18 cellular contexts compared by ENCODE assay signal in the genomic region with DNA sequence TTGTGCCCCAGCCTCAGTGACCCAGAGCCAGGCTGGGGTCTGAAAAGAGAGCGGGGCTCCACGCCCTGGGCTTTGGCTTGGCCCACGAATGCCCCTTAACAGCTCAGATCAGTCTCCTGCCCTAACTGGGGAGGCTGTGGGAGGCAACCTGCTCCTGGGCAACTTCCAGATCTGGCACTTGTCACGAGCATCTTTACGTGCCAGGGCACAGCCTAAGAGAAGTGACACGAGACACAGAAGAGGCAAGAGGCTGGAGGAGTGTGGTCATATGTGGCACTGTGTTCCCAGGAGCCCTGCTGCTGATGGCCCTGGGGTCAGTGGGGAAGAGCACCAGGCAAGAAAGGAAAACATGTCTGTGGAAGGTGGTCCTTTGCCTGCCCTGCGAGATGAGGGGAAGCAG.
"Had no signal": no experiment of that assay in that cellular context is flagged by ENCODE, and none has a peak within 500 bp of the region (broad histone marks: within the 10 kb centered on the region; RNA-seq: fewer than 3 reads in every experiment).

No MANE protein-coding gene starts in this region.

- H3K4me1 Mint-ChIP-seq: activated B cell treated with CpG ODN at 0.5 μM for 24 hours; activated CD8-positive, alpha-beta memory T cell treated with anti-CD3 and anti-CD28 coated beads, Interleukin-2, amount 10 ng/mL, durations not matched to agents 7 days and 5 days had no signal

- H3K4me3 ChIP-seq: dorsolateral prefrontal cortex had no signal

- H3K9me3 Mint-ChIP-seq: activated B cell treated with CpG ODN at 0.5 μM for 24 hours; activated T-cell treated with anti-CD3 and anti-CD28 coated beads, Interleukin-2, amount 50 U/mL, for 72 hours; T-helper 1 cell treated with Interleukin-12 subunit alpha and Interleukin-12 subunit beta and Interleukin-4 antibody, amounts not matched to agents 30 μg/mL and 1 μg/mL, for 36 hours; type B pancreatic cell had no signal

- H3K27me3 Mint-ChIP-seq: type B pancreatic cell had no signal

- H3K4me3 Mint-ChIP-seq: activated B cell treated with CpG ODN at 0.5 μM for 24 hours; activated CD8-positive, alpha-beta memory T cell treated with anti-CD3 and anti-CD28 coated beads, Interleukin-2, amount 10 ng/mL, durations not matched to agents 7 days and 5 days; activated T-cell treated with anti-CD3 and anti-CD28 coated beads, Interleukin-2, amount 50 U/mL, for 72 hours; T-helper 1 cell treated with Interleukin-12 subunit alpha and Interleukin-12 subunit beta and Interleukin-4 antibody, amounts not matched to agents 30 μg/mL and 1 μg/mL, for 36 hours; type B pancreatic cell had no signal

- DNase-seq: activated B cell treated with CpG ODN at 0.5 μM for 24 hours; activated CD4-positive, alpha-beta T cell treated with anti-CD3 and anti-CD28 coated beads, Interleukin-2, amount 50 U/mL, for 1 hour; activated CD8-positive, alpha-beta memory T cell treated with anti-CD3 and anti-CD28 coated beads, Interleukin-2, amount 10 ng/mL, durations not matched to agents 7 days and 5 days; activated T-cell treated with anti-CD3 and anti-CD28 coated beads, Interleukin-2, amount 50 U/mL, for 72 hours; aorta; dorsolateral prefrontal cortex; foreskin fibroblast; hippocampal formation; kidney glomerular epithelial cell; retina; SHP77; stimulated activated CD4-positive, alpha-beta T cell treated with anti-CD3 and anti-CD28 coated beads, Interleukin-2, amount 100 ng/mL, for 24 hours; stimulated activated naive CD4-positive, alpha-beta T cell had no signal

- ATAC-seq: activated CD8-positive, alpha-beta memory T cell treated with anti-CD3 and anti-CD28 coated beads, Interleukin-2, amount 10 ng/mL, durations not matched to agents 7 days and 5 days; activated T-cell treated with anti-CD3 and anti-CD28 coated beads, Interleukin-2, amount 50 U/mL, for 72 hours; SK-N-SH treated with all-trans-retinoic acid at 6 μM for 48 hours had no signal

- H3K4me1 ChIP-seq: parathyroid adenoma had no signal

- H3K36me3 Mint-ChIP-seq: activated CD8-positive, alpha-beta memory T cell treated with anti-CD3 and anti-CD28 coated beads, Interleukin-2, amount 10 ng/mL, durations not matched to agents 7 days and 5 days had no signal

- H3K27me3 ChIP-seq: dorsolateral prefrontal cortex had no signal

- FAIRE-seq: bronchial epithelial cell had no signal

- H3K27ac Mint-ChIP-seq: activated B cell treated with CpG ODN at 0.5 μM for 24 hours; activated CD8-positive, alpha-beta memory T cell treated with anti-CD3 and anti-CD28 coated beads, Interleukin-2, amount 10 ng/mL, durations not matched to agents 7 days and 5 days; activated T-cell treated with anti-CD3 and anti-CD28 coated beads, Interleukin-2, amount 50 U/mL, for 72 hours; T-helper 1 cell treated with Interleukin-12 subunit alpha and Interleukin-12 subunit beta and Interleukin-4 antibody, amounts not matched to agents 30 μg/mL and 1 μg/mL, for 36 hours had no signal

- H3K27ac ChIP-seq: dorsolateral prefrontal cortex, parathyroid adenoma had no signal
